In genomic region chr1:12515234-12515633, GRCh38 we compare ENCODE assay signal across 20 cellular contexts.
"Had no signal": no experiment of that assay in that cellular context is flagged by ENCODE, and none has a peak within 500 bp of the region (broad histone marks: within the 10 kb centered on the region; RNA-seq: fewer than 3 reads in every experiment).

No MANE protein-coding gene starts in this region.

- FAIRE-seq: HepG2 had no signal

- DNase-seq: IMR-90, Kasumi-1, MM.1S, NCI-H1092 treated with DMSO at 0.1 percent for 48 hours, NCI-H1436, NCI-H187, NCI-H2029, NCI-H2081 treated with DMSO at 0.1 percent for 48 hours, NCI-H2171, NCI-H226, NCI-H446, NCI-H510A, NCI-H524 treated with DMSO at 0.1 percent for 48 hours, NCI-H774, SHP77 had no signal

- ATAC-seq: HepG2, Panc1, SK-N-SH treated with all-trans-retinoic acid at 6 μM for 48 hours had no signal

- H3K9ac ChIP-seq: KMS-11 had no signal

- H3K4me2 ChIP-seq: KMS-11 had no signal

- H3K27ac ChIP-seq: KMS-11, RWPE1 had no signal
